Comparison of ENCODE assay signal across 5 cellular contexts in the genomic region with DNA sequence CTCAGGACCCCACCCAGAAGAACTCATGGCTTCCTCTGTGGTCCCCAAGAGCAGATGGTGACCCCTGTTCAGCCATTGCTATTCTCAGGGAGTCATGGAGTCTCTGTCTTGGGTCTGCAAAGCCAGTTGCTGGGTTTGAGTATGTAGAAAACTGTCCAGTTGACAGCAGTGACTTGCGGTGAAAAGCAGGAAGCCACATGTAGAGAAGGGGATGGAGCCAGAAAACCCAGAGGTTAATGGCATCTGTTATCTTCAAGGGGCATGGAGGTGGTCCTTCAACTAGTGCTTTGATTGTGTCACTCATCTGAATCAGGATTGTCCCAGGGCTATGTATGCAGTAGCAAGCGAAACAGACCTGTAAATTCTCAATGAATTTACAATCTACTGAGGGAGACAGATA.
"Had no signal": no experiment of that assay in that cellular context is flagged by ENCODE, and none has a peak within 500 bp of the region (broad histone marks: within the 10 kb centered on the region; RNA-seq: fewer than 3 reads in every experiment).

No MANE protein-coding gene starts in this region.

- H3K4me3 ChIP-seq: K562 had no signal

- ATAC-seq: HepG2, K562 had no signal

- DNase-seq: IMR-90, KBM-7 had no signal

- H3K27ac ChIP-seq: HL-60 had no signal
